In genomic region chr6:43503443-43503842, GRCh38 we compare ENCODE assay signal across 27 cellular contexts. TPM values are rescaled to one million over a fixed set of nuclear protein-coding genes. Genes with fewer than 3 reads are reported as not detected.
"Had no signal": no experiment of that assay in that cellular context is flagged by ENCODE, and none has a peak within 500 bp of the region (broad histone marks: within the 10 kb centered on the region; RNA-seq: fewer than 3 reads in every experiment).

No MANE protein-coding gene starts in this region.

- H3K9me3 ChIP-seq: breast epithelium, esophagus squamous epithelium, left lung, lower lobe of right lung, pancreas, right atrium auricular region, suprapubic skin, tibial artery, upper lobe of right lung had no signal

- H3K27me3 ChIP-seq: breast epithelium, pancreas, right atrium auricular region, suprapubic skin, tibial artery, upper lobe of right lung had no signal

- H3K4me3 ChIP-seq: breast epithelium, esophagus squamous epithelium, left lung, lower lobe of right lung, pancreas, right atrium auricular region, suprapubic skin, tibial artery, upper lobe of right lung had no signal

- DNase-seq: activated CD4-positive, alpha-beta T cell treated with anti-CD3 and anti-CD28 coated beads for 48 hours; activated effector memory CD4-positive, alpha-beta T cell treated with anti-CD3 and anti-CD28 coated beads, Interleukin-2, amount 50 U/mL, for 16 hours; activated naive CD4-positive, alpha-beta T cell treated with anti-CD3 and anti-CD28 coated beads for 36 hours; activated T-cell treated with anti-CD3 and anti-CD28 coated beads for 4 hours; activated T-cell treated with anti-CD3 and anti-CD28 coated beads, Interleukin-2, amount 50 U/mL, for 72 hours; central memory CD4-positive, alpha-beta T cell; esophagus squamous epithelium; foreskin melanocyte; left lung; lower lobe of right lung; mesendoderm; pancreas; stimulated activated CD4-positive, alpha-beta T cell treated with anti-CD3 and anti-CD28 coated beads, Interleukin-15, amount 100 ng/mL, for 24 hours; stimulated activated CD4-positive, alpha-beta T cell treated with anti-CD3 and anti-CD28 coated beads, Interleukin-2, amount 100 ng/mL, for 24 hours; stimulated activated naive CD4-positive, alpha-beta T cell; T-cell; upper lobe of right lung had no signal

- H3K4me3 Mint-ChIP-seq: activated naive CD4-positive, alpha-beta T cell treated with anti-CD3 and anti-CD28 coated beads for 36 hours; activated T-cell treated with anti-CD3 and anti-CD28 coated beads, Interleukin-2, amount 50 U/mL, for 72 hours; dendritic cell treated with granulocyte-macrophage colony-stimulating factor and Interleukin-4, amounts not matched to agents 40 ng/mL and 50 ng/mL, for 4 days; nephron; T-cell; T-helper 2 cell treated with Interferon-gamma antibody and Interleukin-4, amounts not matched to agents 5 μg/mL and 100 μg/mL, for 36 hours had no signal

- ATAC-seq: activated T-cell treated with anti-CD3 and anti-CD28 coated beads, Interleukin-2, amount 50 U/mL, for 72 hours; left lung; lower lobe of right lung; pancreas; T-cell; upper lobe of right lung had no signal

- H3K27ac ChIP-seq: breast epithelium, epithelial cell of prostate, esophagus squamous epithelium, left lung, lower lobe of right lung, pancreas, right atrium auricular region, suprapubic skin, tibial artery, upper lobe of right lung, VCaP had no signal

- H3K9me3 Mint-ChIP-seq: activated naive CD4-positive, alpha-beta T cell treated with anti-CD3 and anti-CD28 coated beads for 36 hours; activated T-cell treated with anti-CD3 and anti-CD28 coated beads, Interleukin-2, amount 50 U/mL, for 72 hours; dendritic cell treated with granulocyte-macrophage colony-stimulating factor and Interleukin-4, amounts not matched to agents 40 ng/mL and 50 ng/mL, for 4 days; nephron; T-cell; T-helper 2 cell treated with Interferon-gamma antibody and Interleukin-4, amounts not matched to agents 5 μg/mL and 100 μg/mL, for 36 hours had no signal

- H3K27ac Mint-ChIP-seq: activated naive CD4-positive, alpha-beta T cell treated with anti-CD3 and anti-CD28 coated beads for 36 hours; activated T-cell treated with anti-CD3 and anti-CD28 coated beads, Interleukin-2, amount 50 U/mL, for 72 hours; dendritic cell treated with granulocyte-macrophage colony-stimulating factor and Interleukin-4, amounts not matched to agents 40 ng/mL and 50 ng/mL, for 4 days; nephron; T-helper 2 cell treated with Interferon-gamma antibody and Interleukin-4, amounts not matched to agents 5 μg/mL and 100 μg/mL, for 36 hours had no signal

- H3K4me1 ChIP-seq: breast epithelium, pancreas had no signal

RNA-seq across cellular contexts. Expression of gene LRRC73, which starts 6.7 kb away (rescaled TPM):
- total RNA-seq: mononuclear cell had no signal
